Comparison of ENCODE assay signal across 19 cellular contexts in genomic region chr22:50018608-50019291, GRCh38. TPM values are rescaled to one million over a fixed set of nuclear protein-coding genes. Genes with fewer than 3 reads are reported as not detected.
DNase-seq lines count a peak whose midpoint lies in the region; ATAC-seq and TF ChIP-seq lines count a peak whose summit lies in the region.
"Had no signal": no experiment of that assay in that cellular context is flagged by ENCODE, and none has a peak within 500 bp of the region (broad histone marks: within the 10 kb centered on the region; RNA-seq: fewer than 3 reads in every experiment).

No MANE protein-coding gene starts in this region.

- peak overlapping the region; percentile 22; the same call in 1 of the 2 replicates for H2AFZ ChIP-seq in SK-N-SH (ENCODE audit: low read depth)
- H2AFZ ChIP-seq: GM23248, neural progenitor cell had no signal

- no peaks in the 10 kb centered on the region for H3K79me2 ChIP-seq in SK-N-SH (ENCODE audit: insufficient read depth)

- H3K9ac ChIP-seq in SK-N-SH (no peak overlapping the region), colonic mucosa (ENCODE audit: low read depth in 2 of 2, low read length in 2 of 2) (no peak overlapping the region)
- H3K9ac ChIP-seq: GM23248, neural progenitor cell had no signal

- H3K27ac ChIP-seq in SK-N-SH (ENCODE audit: low read depth in 2 of 2, low read length in 1 of 2) (no peak overlapping the region), colonic mucosa (no peak overlapping the region)
- no peak overlapping the region for H3K27ac ChIP-seq in CD8-positive, alpha-beta T cell (ENCODE audit: low read depth, low read length)
- H3K27ac ChIP-seq: A549, GM23248, neural progenitor cell, tibial nerve had no signal

- peaks cover 3% of the 10 kb centered on the region for H3K27me3 Mint-ChIP-seq in CD8-positive, alpha-beta T cell (ENCODE audit: low read depth)
- H3K27me3 Mint-ChIP-seq in activated T-helper 1 cell treated with anti-CD3 and anti-CD28 coated beads, Interleukin-12 subunit alpha, Interleukin-12 subunit beta, Interleukin-2, Interleukin-4 antibody, amounts not matched to agents 30 ng/mL and 10 ng/mL and 1 ng/mL, durations not matched to agents 14 hours and 24 hours and 36 hours (ENCODE audit: insufficient read depth), result peaks cover 2% of the 10 kb centered on the region
- no peaks in the 10 kb centered on the region for H3K27me3 Mint-ChIP-seq in naive thymus-derived CD8-positive, alpha-beta T cell

- no peaks in the 10 kb centered on the region for H3F3A ChIP-seq in SK-N-SH (replicated peaks; ENCODE audit: insufficient read depth)

- H3K27me3 ChIP-seq in SK-N-SH (ENCODE audit: insufficient read depth), result peaks cover 45% of the 10 kb centered on the region
- H3K27me3 ChIP-seq in CD8-positive, alpha-beta T cell (ENCODE audit: insufficient read depth, low read length), result no peaks in the 10 kb centered on the region
- H3K27me3 ChIP-seq in colonic mucosa, result peaks cover 40% of the 10 kb centered on the region

- TF ChIP-seq CTCF in SK-N-SH (IDR thresholded peaks at IDR 0.05) (no peak), colonic mucosa (IDR thresholded peaks at IDR 0.05) (no peak)
- TF ChIP-seq CTCF in CD8-positive, alpha-beta T cell (IDR thresholded peaks at IDR 0.05), result no peak

- POLR2A ChIA-PET in SK-N-SH (lab: Yijun Ruan, JAX), result no interaction called here
- POLR2A ChIA-PET in CD8-positive, alpha-beta T cell (lab: Charles Lee), result interaction anchor here (0.5 to 1.2 kb wide), 4 partner anchors 12 to 82 kb away, joined by 3 to 4 read pairs (median 4); no protein-coding TSS in a partner anchor
- POLR2A ChIA-PET in naive thymus-derived CD8-positive, alpha-beta T cell (lab: Charles Lee), result interaction anchor here (0.7 to 1.8 kb wide), 3 partner anchors 14 to 88 kb away, joined by 3 to 5 read pairs (median 4); no protein-coding TSS in a partner anchor

- H4K20me1 ChIP-seq in SK-N-SH (ENCODE audit: insufficient read depth), result no peaks in the 10 kb centered on the region

- H3K4me3 ChIP-seq in SK-N-SH (ENCODE audit: low read depth in 2 of 2, low read length in 1 of 2) (0 out of 4 replicates have a peak overlapping the region, but pooled peaks of 1 of the 2 experiments have one; percentile 23), colonic mucosa (no peak overlapping the region)
- H3K4me3 ChIP-seq in CD8-positive, alpha-beta T cell (ENCODE audit: low read depth, low read length), result no peak overlapping the region
- H3K4me3 ChIP-seq: A549, GM23248, K562, lung, neural progenitor cell, tibial nerve had no signal

- H3K27ac Mint-ChIP-seq in CD8-positive, alpha-beta T cell, result peak overlapping the region; percentile 88
- peak overlapping the region; percentile 85 for H3K27ac Mint-ChIP-seq in activated T-helper 1 cell treated with anti-CD3 and anti-CD28 coated beads, Interleukin-12 subunit alpha, Interleukin-12 subunit beta, Interleukin-2, Interleukin-4 antibody, amounts not matched to agents 30 ng/mL and 10 ng/mL and 1 ng/mL, durations not matched to agents 14 hours and 24 hours and 36 hours
- H3K27ac Mint-ChIP-seq in naive thymus-derived CD8-positive, alpha-beta T cell, result peak overlapping the region in 9 of 10 donors; percentile 8 to 92 (median 78)
- H3K27ac Mint-ChIP-seq: neural progenitor cell had no signal

- H3K36me3 Mint-ChIP-seq in CD8-positive, alpha-beta T cell, result no peaks in the 10 kb centered on the region
- peaks cover 2% of the 10 kb centered on the region for H3K36me3 Mint-ChIP-seq in activated T-helper 1 cell treated with anti-CD3 and anti-CD28 coated beads, Interleukin-12 subunit alpha, Interleukin-12 subunit beta, Interleukin-2, Interleukin-4 antibody, amounts not matched to agents 30 ng/mL and 10 ng/mL and 1 ng/mL, durations not matched to agents 14 hours and 24 hours and 36 hours (ENCODE audit: low read depth)
- H3K36me3 Mint-ChIP-seq in naive thymus-derived CD8-positive, alpha-beta T cell, result no peaks in the 10 kb centered on the region
- H3K36me3 Mint-ChIP-seq: neural progenitor cell had no signal

- intact Hi-C loops in CD8-positive, alpha-beta T cell (cut with DNase I, micrococcal nuclease), result no loop called here
- intact Hi-C loops in activated T-helper 1 cell treated with anti-CD3 and anti-CD28 coated beads, Interleukin-12 subunit alpha, Interleukin-12 subunit beta, Interleukin-2, Interleukin-4 antibody, amounts not matched to agents 30 ng/mL and 10 ng/mL and 1 ng/mL, durations not matched to agents 14 hours and 24 hours and 36 hours (cut with micrococcal nuclease), result loop anchor here (1.0 to 5.0 kb wide), 4 partner anchors 14 to 524 kb away; no protein-coding TSS in a partner anchor
- intact Hi-C loops in colonic mucosa (cut with DNase I), result no loop called here

- no peak for ATAC-seq in SK-N-SH treated with all-trans-retinoic acid at 6 μM for 48 hours
- ATAC-seq in CD8-positive, alpha-beta T cell, result peak; percentile 68
- ATAC-seq in naive thymus-derived CD8-positive, alpha-beta T cell, result peak; percentile 63 to 79
- ATAC-seq in GM21526 (IDR thresholded peaks at IDR 0.05; ENCODE audit: low FRiP score, unreplicated experiment), result no peak
- ATAC-seq: A549, K562 had no signal

- H3K4me1 Mint-ChIP-seq in CD8-positive, alpha-beta T cell (ENCODE audit: low read depth), result peaks cover 10% of the 10 kb centered on the region
- peaks cover 9% of the 10 kb centered on the region for H3K4me1 Mint-ChIP-seq in activated T-helper 1 cell treated with anti-CD3 and anti-CD28 coated beads, Interleukin-12 subunit alpha, Interleukin-12 subunit beta, Interleukin-2, Interleukin-4 antibody, amounts not matched to agents 30 ng/mL and 10 ng/mL and 1 ng/mL, durations not matched to agents 14 hours and 24 hours and 36 hours (ENCODE audit: low read depth)
- peaks cover 12 to 29% (median 12%) of the 10 kb centered on the region in 4 donors for H3K4me1 Mint-ChIP-seq in naive thymus-derived CD8-positive, alpha-beta T cell
- H3K4me1 Mint-ChIP-seq: neural progenitor cell had no signal

- DNase-seq in SK-N-SH, result no peak
- DNase-seq in CD8-positive, alpha-beta T cell, result peak in 1 of 7 experiments; percentile 45
- DNase-seq in activated T-helper 1 cell treated with anti-CD3 and anti-CD28 coated beads, Interleukin-12 subunit alpha, Interleukin-12 subunit beta, Interleukin-2, Interleukin-4 antibody, amounts not matched to agents 30 ng/mL and 10 ng/mL and 1 ng/mL, durations not matched to agents 14 hours and 24 hours and 36 hours (ENCODE audit: low spot score), result no peak
- peak in 2 of 10 donors; percentile 25 to 33 for DNase-seq in naive thymus-derived CD8-positive, alpha-beta T cell
- DNase-seq in colonic mucosa, result no peak
- no peak for DNase-seq in SIG-M5 (lab: John Stamatoyannopoulos, UW)
- DNase-seq: erythroblast, GM23248, NCI-H1417 treated with DMSO at 0.1 percent for 48 hours, NCI-H510A treated with DMSO at 0.1 percent for 48 hours, retina had no signal

- H3K4me2 ChIP-seq in SK-N-SH, result no peak overlapping the region
- H3K4me2 ChIP-seq: A549, neural progenitor cell had no signal

- no peak for TF ChIP-seq EP300 in SK-N-SH (IDR thresholded peaks at IDR 0.05; ENCODE audit: borderline replicate concordance in 1 of 2, low read depth in 1 of 2, low read length in 1 of 2)

- CTCF ChIA-PET in SK-N-SH (lab: Yijun Ruan, JAX), result interaction anchor here (1.8 to 2.7 kb wide), 2 partner anchors 11 to 12 kb away, joined by 4 to 11 read pairs; no protein-coding TSS in a partner anchor
- CTCF ChIA-PET in CD8-positive, alpha-beta T cell (lab: Charles Lee), result interaction anchor here (1.1 to 3.7 kb wide), 3 partner anchors 12 to 88 kb away, joined by 3 to 24 read pairs (median 9); no protein-coding TSS in a partner anchor

- H3K9me2 ChIP-seq in SK-N-SH, result no peaks in the 10 kb centered on the region

- no peak for TF ChIP-seq RAD21 in SK-N-SH (IDR thresholded peaks at IDR 0.05; ENCODE audit: low read length)

- H3K36me3 ChIP-seq in SK-N-SH (replicated peaks in 1 of 2; ENCODE audit: control insufficient read depth in 1 of 2, insufficient read depth in 2 of 2, low read length in 1 of 2) (no peaks in the 10 kb centered on the region), colonic mucosa (no peaks in the 10 kb centered on the region)
- no peaks in the 10 kb centered on the region for H3K36me3 ChIP-seq in CD8-positive, alpha-beta T cell (ENCODE audit: insufficient read depth, low read length)
- H3K36me3 ChIP-seq: neural progenitor cell, tibial nerve had no signal

- peak overlapping the region; percentile 68 for H3K4me3 Mint-ChIP-seq in CD8-positive, alpha-beta T cell
- H3K4me3 Mint-ChIP-seq in activated T-helper 1 cell treated with anti-CD3 and anti-CD28 coated beads, Interleukin-12 subunit alpha, Interleukin-12 subunit beta, Interleukin-2, Interleukin-4 antibody, amounts not matched to agents 30 ng/mL and 10 ng/mL and 1 ng/mL, durations not matched to agents 14 hours and 24 hours and 36 hours, result peak overlapping the region; percentile 21
- peak overlapping the region in 8 of 10 donors; percentile 8 to 59 (median 46) for H3K4me3 Mint-ChIP-seq in naive thymus-derived CD8-positive, alpha-beta T cell
- H3K4me3 Mint-ChIP-seq: neural progenitor cell had no signal

- WGBS in SK-N-SH (ENCODE audit: low lambda C conversion rate), result 20% methylated on average over 11 of the region's 11 CpGs

- H3K9me3 ChIP-seq in SK-N-SH, result no peaks in the 10 kb centered on the region
- H3K9me3 ChIP-seq in CD8-positive, alpha-beta T cell (ENCODE audit: low read length), result no peaks in the 10 kb centered on the region
- H3K9me3 ChIP-seq in colonic mucosa, result no peaks in the 10 kb centered on the region
- H3K9me3 ChIP-seq: A549, tibial nerve had no signal

- no peaks in the 10 kb centered on the region for H3K9me3 Mint-ChIP-seq in CD8-positive, alpha-beta T cell
- H3K9me3 Mint-ChIP-seq in activated T-helper 1 cell treated with anti-CD3 and anti-CD28 coated beads, Interleukin-12 subunit alpha, Interleukin-12 subunit beta, Interleukin-2, Interleukin-4 antibody, amounts not matched to agents 30 ng/mL and 10 ng/mL and 1 ng/mL, durations not matched to agents 14 hours and 24 hours and 36 hours, result peaks cover 4% of the 10 kb centered on the region
- H3K9me3 Mint-ChIP-seq in naive thymus-derived CD8-positive, alpha-beta T cell, result no peaks in the 10 kb centered on the region
- H3K9me3 Mint-ChIP-seq: neural progenitor cell had no signal

- no peaks in the 10 kb centered on the region for H3K4me1 ChIP-seq in SK-N-SH (ENCODE audit: control insufficient read depth in 1 of 2, insufficient read depth in 2 of 2, low read depth in 1 of 2, low read length in 1 of 2)
- peaks cover 43% of the 10 kb centered on the region for H3K4me1 ChIP-seq in CD8-positive, alpha-beta T cell (ENCODE audit: insufficient read depth, low read length)
- H3K4me1 ChIP-seq in colonic mucosa, result no peaks in the 10 kb centered on the region
- H3K4me1 ChIP-seq: A549 had no signal

RNA-seq across cellular contexts. Expression of gene IL17REL, which starts 6.2 kb away (rescaled TPM):
- polyA plus RNA-seq in SK-N-SH (2012; rRNA removed), result not detected in 2 replicates
- polyA plus RNA-seq in SK-N-SH (2012; cell fraction: cytosol; rRNA removed), result not detected in 2 replicates
- 0.01 TPM in 1 of 2 replicates, not detected in the other for polyA plus RNA-seq in SK-N-SH (2012; cell fraction: nucleus; rRNA removed)
- not detected for total RNA-seq in CD8-positive, alpha-beta T cell
- 0.05 TPM in 1 of 2 replicates, not detected in the other for total RNA-seq in activated T-helper 1 cell treated with anti-CD3 and anti-CD28 coated beads, Interleukin-12 subunit alpha, Interleukin-12 subunit beta, Interleukin-2, Interleukin-4 antibody, amounts not matched to agents 30 ng/mL and 10 ng/mL and 1 ng/mL, durations not matched to agents 14 hours and 24 hours and 36 hours
- not detected for total RNA-seq in naive thymus-derived CD8-positive, alpha-beta T cell
- polyA plus RNA-seq in naive thymus-derived CD8-positive, alpha-beta T cell, result not detected
- total RNA-seq in colonic mucosa, result under 1 TPM; 0.11 to 0.22 TPM
- total RNA-seq: astrocyte, GM23248, tibial nerve had no signal
- polyA plus RNA-seq: GM23248 had no signal

RNA-seq across cellular contexts. Expression of gene TTLL8, which starts 39.3 kb away (rescaled TPM):
- polyA plus RNA-seq in SK-N-SH (2012; rRNA removed), result not detected in 2 replicates
- not detected in 2 replicates for polyA plus RNA-seq in SK-N-SH (2012; cell fraction: cytosol; rRNA removed)
- polyA plus RNA-seq in SK-N-SH (2012; cell fraction: nucleus; rRNA removed), result not detected in 2 replicates
- not detected for total RNA-seq in CD8-positive, alpha-beta T cell
- not detected in 2 replicates for total RNA-seq in activated T-helper 1 cell treated with anti-CD3 and anti-CD28 coated beads, Interleukin-12 subunit alpha, Interleukin-12 subunit beta, Interleukin-2, Interleukin-4 antibody, amounts not matched to agents 30 ng/mL and 10 ng/mL and 1 ng/mL, durations not matched to agents 14 hours and 24 hours and 36 hours
- not detected for total RNA-seq in naive thymus-derived CD8-positive, alpha-beta T cell
- not detected for polyA plus RNA-seq in naive thymus-derived CD8-positive, alpha-beta T cell
- total RNA-seq in colonic mucosa, result not detected
- total RNA-seq: astrocyte, GM23248, K562, lung, tibial nerve had no signal
- polyA plus RNA-seq: A549, GM23248, K562, lung had no signal

RNA-seq across cellular contexts. Expression of gene PIM3, which starts 58.2 kb away (rescaled TPM):
- 9.9 and 15.3 TPM in 2 replicates for polyA plus RNA-seq in SK-N-SH (2012; rRNA removed)
- polyA plus RNA-seq in SK-N-SH (2012; cell fraction: cytosol; rRNA removed), result 6.3 and 10.1 TPM in 2 replicates
- polyA plus RNA-seq in SK-N-SH (2012; cell fraction: nucleus; rRNA removed), result 22.4 and 23.7 TPM in 2 replicates
- total RNA-seq in CD8-positive, alpha-beta T cell, result 100 to 1,000 TPM; 316 to 328 TPM
- total RNA-seq in activated T-helper 1 cell treated with anti-CD3 and anti-CD28 coated beads, Interleukin-12 subunit alpha, Interleukin-12 subunit beta, Interleukin-2, Interleukin-4 antibody, amounts not matched to agents 30 ng/mL and 10 ng/mL and 1 ng/mL, durations not matched to agents 14 hours and 24 hours and 36 hours, result 290 and 291 TPM in 2 replicates
- 10 to 100 TPM; 42.0 to 44.0 TPM for total RNA-seq in naive thymus-derived CD8-positive, alpha-beta T cell
- 10 to 100 TPM; 12.4 to 26.0 (median 13.6) TPM for polyA plus RNA-seq in naive thymus-derived CD8-positive, alpha-beta T cell
- total RNA-seq in colonic mucosa, result 10 to 100 TPM; 65.6 to 74.4 TPM

Comparison
In these comparisons a context has a peak if more than half of its experiments do, and no peak if none do; other contexts are left out.
1. ATAC-seq: peak in CD8-positive, alpha-beta T cell (single experiment) and naive thymus-derived CD8-positive, alpha-beta T cell (2 of 2); none in SK-N-SH treated with all-trans-retinoic acid at 6 μM for 48 hours (single experiment) and GM21526 (single experiment).
2. Peak in every context shown above with its lines, with median percentiles within 50 percentile points of each other: H3K27ac Mint-ChIP-seq and H3K4me3 Mint-ChIP-seq.